28 cellular contexts compared by ENCODE assay signal in the genomic region with DNA sequence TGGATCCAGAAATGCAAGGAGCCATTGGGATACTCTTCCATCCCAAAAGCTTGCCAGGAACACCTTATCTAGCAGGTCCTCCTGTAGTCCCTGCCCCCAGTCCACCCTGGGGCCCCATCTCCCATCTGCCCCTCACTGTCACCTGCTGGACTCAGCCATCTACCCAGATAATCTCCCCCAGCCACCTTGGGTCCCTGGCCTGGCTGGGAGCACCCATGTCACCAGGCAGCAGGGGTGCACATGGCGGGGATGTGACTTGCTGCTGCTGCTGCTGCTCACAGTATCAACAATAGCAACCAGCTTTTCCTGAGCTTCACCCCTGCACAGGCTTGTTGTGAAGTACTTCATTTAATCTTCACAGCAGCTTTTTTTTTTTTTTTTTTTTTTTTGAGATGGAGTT. TPM values are rescaled to one million over a fixed set of nuclear protein-coding genes. Genes with fewer than 3 reads are reported as not detected.
"Had no signal": no experiment of that assay in that cellular context is flagged by ENCODE, and none has a peak within 500 bp of the region (broad histone marks: within the 10 kb centered on the region; RNA-seq: fewer than 3 reads in every experiment).

No MANE protein-coding gene starts in this region.

- H3K27me3 ChIP-seq: breast epithelium, Peyer's patch had no signal

- H3K9ac ChIP-seq: SK-N-SH had no signal

- H3K4me1 ChIP-seq: breast epithelium, SJCRH30 had no signal

- H3K4me3 ChIP-seq: breast epithelium, Peyer's patch, SJCRH30 had no signal

- H3K4me2 ChIP-seq: SK-N-SH had no signal

- DNase-seq: activated CD4-positive, alpha-beta T cell treated with anti-CD3 and anti-CD28 coated beads for 1 hour; activated CD4-positive, alpha-beta T cell treated with anti-CD3 and anti-CD28 coated beads, Interleukin-2, amount 10 ng/mL, durations not matched to agents 24 days and 14 days; activated CD4-positive, alpha-beta T cell treated with anti-CD3 and anti-CD28 coated beads, Interleukin-2, amount 50 U/mL, for 48 hours; activated CD8-positive, alpha-beta memory T cell treated with anti-CD3 and anti-CD28 coated beads, Interleukin-2, amount 10 ng/mL, durations not matched to agents 7 days and 5 days; activated effector memory CD4-positive, alpha-beta T cell treated with Interleukin-2 at 50 U/mL for 16 hours; activated naive CD4-positive, alpha-beta T cell; activated T-cell treated with anti-CD3 and anti-CD28 coated beads, Interleukin-2, amount 50 U/mL, for 24 hours; aorta; caudate nucleus; Kasumi-1; NCI-H1048; NCI-H187 treated with DMSO at 0.1 percent for 48 hours; NCI-H2081 treated with DMSO at 0.1 percent for 48 hours; NCI-H2171 treated with DMSO at 0.1 percent for 48 hours; NCI-H226; NCI-H526; NCI-H774; NK-92 treated with Interleukin-12 subunit alpha and Interleukin-12 subunit beta, amount 100 ng/mL, for 24 hours; Peyer's patch; SK-N-SH; T-helper 1 cell had no signal

- H3K9me3 ChIP-seq: breast epithelium, Peyer's patch, SJCRH30, SK-N-SH had no signal

- ATAC-seq: activated CD8-positive, alpha-beta memory T cell treated with anti-CD3 and anti-CD28 coated beads, Interleukin-2, amount 10 ng/mL, durations not matched to agents 7 days and 5 days; WTC11 had no signal

- H3K27ac ChIP-seq: breast epithelium, Peyer's patch, RWPE1, SJCRH30 had no signal

- H3K36me3 ChIP-seq: breast epithelium, Peyer's patch, SJCRH30 had no signal

RNA-seq across cellular contexts. Expression of a gene that starts 12.6 kb away (rescaled TPM):
- total RNA-seq: activated CD4-positive, alpha-beta T cell treated with anti-CD3 and anti-CD28 coated beads, Interleukin-2, amount 10 ng/mL, durations not matched to agents 24 days and 14 days; activated CD8-positive, alpha-beta memory T cell treated with anti-CD3 and anti-CD28 coated beads, Interleukin-2, amount 10 ng/mL, durations not matched to agents 7 days and 5 days; activated T-helper 1 cell treated with anti-CD3 and anti-CD28 coated beads, Interleukin-12 subunit alpha, Interleukin-12 subunit beta, Interleukin-2, Interleukin-4 antibody, amounts not matched to agents 30 ng/mL and 10 ng/mL and 1 ng/mL, durations not matched to agents 14 hours and 24 hours and 36 hours; T-helper 2 cell treated with Interferon-gamma antibody and Interleukin-4, amounts not matched to agents 100 ng/mL and 5 ng/mL, for 36 hours had no signal

RNA-seq across cellular contexts. Expression of a gene that starts 26.9 kb away (rescaled TPM):
- total RNA-seq: activated CD4-positive, alpha-beta T cell treated with anti-CD3 and anti-CD28 coated beads, Interleukin-2, amount 10 ng/mL, durations not matched to agents 24 days and 14 days; activated CD8-positive, alpha-beta memory T cell treated with anti-CD3 and anti-CD28 coated beads, Interleukin-2, amount 10 ng/mL, durations not matched to agents 7 days and 5 days; activated T-helper 1 cell treated with anti-CD3 and anti-CD28 coated beads, Interleukin-12 subunit alpha, Interleukin-12 subunit beta, Interleukin-2, Interleukin-4 antibody, amounts not matched to agents 30 ng/mL and 10 ng/mL and 1 ng/mL, durations not matched to agents 14 hours and 24 hours and 36 hours; NCI-H460; SJCRH30; T-helper 2 cell treated with Interferon-gamma antibody and Interleukin-4, amounts not matched to agents 100 ng/mL and 5 ng/mL, for 36 hours had no signal
